ENCODE assay signal across 8 cellular contexts in the genomic region with DNA sequence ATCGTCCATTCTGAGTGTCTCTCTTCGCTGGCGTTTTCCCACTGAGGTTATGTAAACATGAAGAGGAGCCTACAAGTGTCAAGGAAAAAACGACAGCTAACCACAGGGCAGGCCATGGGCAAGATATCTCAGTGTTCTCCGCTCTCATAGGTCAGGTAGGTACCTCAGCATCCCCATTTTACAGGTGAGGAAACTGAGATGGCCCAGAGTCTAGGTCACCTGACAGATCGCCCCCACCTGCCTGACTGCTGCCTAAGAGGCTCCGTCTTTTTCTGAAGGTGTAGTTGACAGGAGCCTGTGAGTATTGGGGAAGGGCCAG. TPM values are rescaled to one million over a fixed set of nuclear protein-coding genes. Genes with fewer than 3 reads are reported as not detected.
DNase-seq lines count a peak whose midpoint lies in the region; ATAC-seq and TF ChIP-seq lines count a peak whose summit lies in the region.

No MANE protein-coding gene starts in this region.

- H3K27me3 ChIP-seq in lower lobe of right lung (ENCODE audit: low read depth), result no peaks in the 10 kb centered on the region

- H3K36me3 ChIP-seq in lower lobe of right lung, result peaks cover 10% of the 10 kb centered on the region
- no peaks in the 10 kb centered on the region for H3K36me3 ChIP-seq in urinary bladder (ENCODE audit: insufficient read depth)

- 12% methylated on average over 7 of the region's 7 CpGs for WGBS in urinary bladder

- in situ Hi-C loops in astrocyte of the spinal cord (cut with HindIII; ENCODE audit: low sequenced_read_pairs), result no loop called here
- in situ Hi-C loops in G401 (cut with HindIII; ENCODE audit: low sequenced_read_pairs), result no loop called here

- peak; percentile 24 for DNase-seq in activated naive CD4-positive, alpha-beta T cell treated with anti-CD3 and anti-CD28 coated beads for 36 hours
- DNase-seq in activated naive CD4-positive, alpha-beta T cell (lab: John Stamatoyannopoulos, UW), result no peak
- no peak for DNase-seq in astrocyte of the spinal cord (ENCODE audit: low read depth, low spot score)
- no peak for DNase-seq in lower lobe of right lung
- no peak for DNase-seq in G401 (ENCODE audit: low spot score)
- DNase-seq in NCI-H2171 treated with DMSO at 0.1 percent for 48 hours (lab: John Stamatoyannopoulos, UW), result no peak
- DNase-seq in cerebellar nuclear complex (lab: John Stamatoyannopoulos, UW), result no peak

- H3K4me3 ChIP-seq in astrocyte of the spinal cord (ENCODE audit: low read depth, low read length) (peak overlapping the region; percentile 66), lower lobe of right lung (peak overlapping the region; percentile 100), urinary bladder (ENCODE audit: low read depth, low read length) (peak overlapping the region; percentile 38)

- no peaks in the 10 kb centered on the region for H3K9me3 ChIP-seq in lower lobe of right lung

- CTCF ChIA-PET in activated naive CD4-positive, alpha-beta T cell treated with anti-CD3 and anti-CD28 coated beads for 36 hours (lab: Charles Lee), result interaction anchor here (0.5 to 5.7 kb wide), 23 partner anchors 9 to 393 kb away, joined by 3 to 32 read pairs (median 4); a partner anchor contains a TSS

- H3K27me3 Mint-ChIP-seq in activated naive CD4-positive, alpha-beta T cell treated with anti-CD3 and anti-CD28 coated beads for 36 hours (ENCODE audit: low read depth), result no peaks in the 10 kb centered on the region

- H3K4me1 ChIP-seq in lower lobe of right lung, result peaks cover 28% of the 10 kb centered on the region
- peaks cover 2% of the 10 kb centered on the region for H3K4me1 ChIP-seq in urinary bladder (ENCODE audit: insufficient read depth)

- peaks cover 27% of the 10 kb centered on the region for H3K36me3 Mint-ChIP-seq in activated naive CD4-positive, alpha-beta T cell treated with anti-CD3 and anti-CD28 coated beads for 36 hours (ENCODE audit: low read depth)

- H3K4me1 Mint-ChIP-seq in activated naive CD4-positive, alpha-beta T cell treated with anti-CD3 and anti-CD28 coated beads for 36 hours (ENCODE audit: low read depth), result peaks cover 31% of the 10 kb centered on the region

- ATAC-seq in lower lobe of right lung, result peak in 1 of 2 donors; percentile 0

- H3K9me3 Mint-ChIP-seq in activated naive CD4-positive, alpha-beta T cell treated with anti-CD3 and anti-CD28 coated beads for 36 hours, result peaks cover 3% of the 10 kb centered on the region

- TF ChIP-seq CTCF in astrocyte of the spinal cord (IDR thresholded peaks at IDR 0.05; ENCODE audit: low read depth, low read length) (no peak), lower lobe of right lung (IDR thresholded peaks at IDR 0.05) (no peak)

- intact Hi-C loops in activated naive CD4-positive, alpha-beta T cell treated with anti-CD3 and anti-CD28 coated beads for 36 hours (cut with micrococcal nuclease), result loop anchor here (1.0 to 5.0 kb wide), 10 partner anchors 21 to 644 kb away; a partner anchor contains a TSS
- intact Hi-C loops in lower lobe of right lung (cut with DNase I), result no loop called here

- H3K27ac ChIP-seq in lower lobe of right lung (peak overlapping the region; percentile 99), urinary bladder (ENCODE audit: low read depth) (no peak overlapping the region)

- H3K27ac Mint-ChIP-seq in activated naive CD4-positive, alpha-beta T cell treated with anti-CD3 and anti-CD28 coated beads for 36 hours, result peak overlapping the region; percentile 82

- H3K4me3 Mint-ChIP-seq in activated naive CD4-positive, alpha-beta T cell treated with anti-CD3 and anti-CD28 coated beads for 36 hours, result peak overlapping the region; percentile 98

RNA-seq across cellular contexts. Expression of a gene that starts 0.8 kb away (rescaled TPM):
- total RNA-seq in activated naive CD4-positive, alpha-beta T cell treated with anti-CD3 and anti-CD28 coated beads for 36 hours, result 100 to 1,000 TPM; 122 to 126 TPM
- total RNA-seq in lower lobe of right lung (43.5 TPM), urinary bladder (54.0 TPM)
- 118 TPM for polyA plus RNA-seq in urinary bladder
- 99.5 and 129 TPM in 2 replicates for total RNA-seq in G401 (2014; rRNA removed; shearing (Covaris generic))

RNA-seq across cellular contexts. Expression of a gene that starts 11.9 kb away (rescaled TPM):
- 10 to 100 TPM; 50.2 to 56.2 TPM for total RNA-seq in activated naive CD4-positive, alpha-beta T cell treated with anti-CD3 and anti-CD28 coated beads for 36 hours
- total RNA-seq in lower lobe of right lung (119 TPM), urinary bladder (10.0 TPM)
- 86.1 TPM for polyA plus RNA-seq in urinary bladder
- total RNA-seq in G401 (2014; rRNA removed; shearing (Covaris generic)), result 23.6 and 52.0 TPM in 2 replicates

RNA-seq across cellular contexts. Expression of a gene that starts 17.4 kb away (rescaled TPM):
- total RNA-seq in activated naive CD4-positive, alpha-beta T cell treated with anti-CD3 and anti-CD28 coated beads for 36 hours, result under 1 TPM; 0.74 to 0.86 TPM
- total RNA-seq in lower lobe of right lung (12.8 TPM), urinary bladder (26.0 TPM)
- 17.3 TPM for polyA plus RNA-seq in urinary bladder
- 0.25 TPM in 1 of 2 replicates, not detected in the other for total RNA-seq in G401 (2014; rRNA removed; shearing (Covaris generic))

RNA-seq across cellular contexts. Expression of a gene that starts 20.8 kb away (rescaled TPM):
- 10 to 100 TPM; 14.6 to 15.9 TPM for total RNA-seq in activated naive CD4-positive, alpha-beta T cell treated with anti-CD3 and anti-CD28 coated beads for 36 hours
- total RNA-seq in lower lobe of right lung (40.3 TPM), urinary bladder (38.6 TPM)
- 30.9 TPM for polyA plus RNA-seq in urinary bladder
- 50.4 and 55.1 TPM in 2 replicates for total RNA-seq in G401 (2014; rRNA removed; shearing (Covaris generic))

RNA-seq across cellular contexts. Expression of a gene that starts 39.2 kb away (rescaled TPM):
- total RNA-seq in activated naive CD4-positive, alpha-beta T cell treated with anti-CD3 and anti-CD28 coated beads for 36 hours, result 1 to 10 TPM in 1 of 2 experiments, under 1 TPM in 1; 0.89 to 1.4 TPM
- total RNA-seq in lower lobe of right lung (1.4 TPM), urinary bladder (0.48 TPM)
- 0.61 TPM for polyA plus RNA-seq in urinary bladder
- 0.95 and 3.1 TPM in 2 replicates for total RNA-seq in G401 (2014; rRNA removed; shearing (Covaris generic))

Comparison
In these comparisons a context has a peak if more than half of its experiments do, and no peak if none do; other contexts are left out.
1. H3K4me3 ChIP-seq: peak in every context shown above with its lines; median percentile 100 in lower lobe of right lung; 66 in astrocyte of the spinal cord; 38 in urinary bladder.